8 cellular contexts compared by ENCODE assay signal in the genomic region with DNA sequence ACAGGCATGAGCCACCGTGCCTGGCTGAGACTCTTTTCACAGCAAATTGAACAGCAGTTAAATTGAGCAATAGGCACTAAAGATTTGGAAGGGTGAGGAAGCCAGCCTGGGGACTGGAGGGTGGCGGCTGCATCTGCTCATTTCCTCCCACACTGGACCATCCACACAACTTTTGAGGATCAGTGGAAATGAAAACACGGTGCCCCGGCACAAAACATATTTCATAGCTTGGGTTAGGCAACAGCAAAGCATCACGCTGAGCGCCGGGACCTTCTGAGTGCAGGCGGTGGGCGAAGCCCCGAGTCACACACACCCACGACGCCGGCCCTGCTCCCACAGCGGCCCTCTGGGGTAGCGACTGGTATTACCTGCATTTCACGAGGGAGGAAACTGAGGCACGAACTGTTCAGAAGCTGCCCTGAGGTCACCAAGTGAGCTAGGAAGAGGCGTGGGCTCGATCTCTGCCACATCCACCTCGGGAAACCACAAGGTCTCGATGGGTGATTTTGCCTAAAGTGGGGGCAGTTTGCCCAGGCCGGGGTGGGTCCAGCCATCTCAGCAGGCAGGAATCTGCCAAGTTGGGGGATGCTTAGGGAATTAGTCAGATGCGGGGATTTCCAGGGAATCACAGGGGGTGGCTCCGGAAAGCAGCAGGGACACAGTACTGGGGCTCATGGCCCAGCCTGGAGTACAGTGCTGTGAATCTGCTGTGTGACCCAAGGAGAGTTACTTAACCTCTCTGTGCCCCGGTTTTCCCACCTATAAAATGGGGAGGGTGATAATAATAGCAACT. TPM values are rescaled to one million over a fixed set of nuclear protein-coding genes. Genes with fewer than 3 reads are reported as not detected.
A peak's percentile ranks its signal among the peaks of the same experiment; 100 is the strongest.
DNase-seq lines count a peak whose midpoint lies in the region; ATAC-seq and TF ChIP-seq lines count a peak whose summit lies in the region.

No MANE protein-coding gene starts in this region.

- peaks cover 12 to 26% (median 19%) of the 10 kb centered on the region in 4 donors for H3K4me1 Mint-ChIP-seq in naive thymus-derived CD8-positive, alpha-beta T cell

- no peaks in the 10 kb centered on the region for H3K27me3 ChIP-seq in ascending aorta

- H3K27me3 Mint-ChIP-seq in naive thymus-derived CD8-positive, alpha-beta T cell: peaks cover 2 to 12% (median 6%) of the 10 kb centered on the region in 5 donors

- no peak overlapping the region for H3K4me3 Mint-ChIP-seq in naive thymus-derived CD8-positive, alpha-beta T cell

- H3K27ac ChIP-seq in ascending aorta: peak overlapping the region; percentile 18 to 65

- intact Hi-C loops in ascending aorta (cut with DNase I): no loop called here

- POLR2A ChIA-PET in naive thymus-derived CD8-positive, alpha-beta T cell (lab: Charles Lee): interaction anchor here (0.7 kb wide), 1 partner anchor 47 kb away, joined by 3 read pairs; no protein-coding TSS in a partner anchor

- H3K36me3 Mint-ChIP-seq in naive thymus-derived CD8-positive, alpha-beta T cell: no peaks in the 10 kb centered on the region

- no peaks in the 10 kb centered on the region for H3K9me3 ChIP-seq in ascending aorta

- H3K27ac Mint-ChIP-seq in naive thymus-derived CD8-positive, alpha-beta T cell: peak overlapping the region in 1 of 10 donors; percentile 44

- H3K4me1 ChIP-seq in ascending aorta: peaks cover 0 to 10% of the 10 kb centered on the region in 2 donors

- H3K9me3 Mint-ChIP-seq in naive thymus-derived CD8-positive, alpha-beta T cell: no peaks in the 10 kb centered on the region

- DNase-seq in 8988T (peak; percentile 90), HPDE6-E6E7 (ENCODE audit: extremely low spot score) (peak; percentile 80), ascending aorta (ENCODE audit: low spot score in 2 of 2) (peak in 1 of 2 donors; percentile 85), kidney glomerular epithelial cell (lab: John Stamatoyannopoulos, UW) (peak; percentile 97), DMS114 treated with DMSO at 0.1 percent for 48 hours (lab: John Stamatoyannopoulos, UW; ENCODE audit: unreplicated experiment) (no peak)
- DNase-seq in naive thymus-derived CD8-positive, alpha-beta T cell: no peak

- H3K36me3 ChIP-seq in ascending aorta: no peaks in the 10 kb centered on the region

- no peak overlapping the region for H3K4me3 ChIP-seq in ascending aorta

- no peak for TF ChIP-seq CTCF in ascending aorta (IDR thresholded peaks at IDR 0.05)

- ATAC-seq in HG03460 (IDR thresholded peaks at IDR 0.05; ENCODE audit: unreplicated experiment) (no peak), HG02884 (IDR thresholded peaks at IDR 0.05; ENCODE audit: unreplicated experiment) (no peak)
- ATAC-seq in naive thymus-derived CD8-positive, alpha-beta T cell: no peak

RNA-seq across cellular contexts. Expression of gene SBNO2, which starts 3.5 kb away (rescaled TPM):
- 120 TPM for total RNA-seq in ascending aorta
- total RNA-seq in naive thymus-derived CD8-positive, alpha-beta T cell: 10 to 100 TPM; 69.7 to 82.4 TPM
- polyA plus RNA-seq in naive thymus-derived CD8-positive, alpha-beta T cell: 1 to 10 TPM in 2 of 3 donors, under 1 TPM in 1; 0.68 to 2.3 (median 1.0) TPM

RNA-seq across cellular contexts. Expression of gene STK11, which starts 28.1 kb away (rescaled TPM):
- 104 TPM for total RNA-seq in ascending aorta
- total RNA-seq in naive thymus-derived CD8-positive, alpha-beta T cell: 10 to 100 TPM; 91.5 to 96.0 TPM
- polyA plus RNA-seq in naive thymus-derived CD8-positive, alpha-beta T cell: 10 to 100 TPM; 12.3 to 43.9 (median 20.3) TPM

Comparison
In these comparisons a context has a peak if more than half of its experiments do, and no peak if none do; other contexts are left out.
1. DNase-seq: peak in 8988T (single experiment), HPDE6-E6E7 (single experiment) and kidney glomerular epithelial cell (single experiment); none in DMS114 treated with DMSO at 0.1 percent for 48 hours (single experiment) and naive thymus-derived CD8-positive, alpha-beta T cell (0 of 10).